Comparison of ENCODE assay signal across 8 cellular contexts in genomic region chr22:21559345-21560125, GRCh38. TPM values are rescaled to one million over a fixed set of nuclear protein-coding genes. Genes with fewer than 3 reads are reported as not detected.
DNase-seq lines count a peak whose midpoint lies in the region; ATAC-seq, FAIRE-seq and TF ChIP-seq lines count a peak whose summit lies in the region.
"Not testable (repeated sequence)": the region's sequence is repeated elsewhere in the genome, so short reads cannot be mapped to it uniquely, and the experiment has no call there.
"Had no signal": no experiment of that assay in that cellular context is flagged by ENCODE, and none has a peak within 500 bp of the region (broad histone marks: within the 10 kb centered on the region; RNA-seq: fewer than 3 reads in every experiment).

No MANE protein-coding gene starts in this region.

- CTCF ChIA-PET in K562 (lab: Yijun Ruan, JAX; ENCODE audit: low intra/inter-chr PET ratio) = not testable (repeated sequence)

- in situ Hi-C loops in K562 (cut with MboI) = loop anchor here (5.0 kb wide), 1 partner anchor 182 kb away; no protein-coding TSS in a partner anchor

- H2AFZ ChIP-seq in GM23338; K562 (ENCODE audit: low read depth, low read length): not testable (repeated sequence)

- POLR2A ChIA-PET in K562 (lab: Yijun Ruan, JAX) = not testable (repeated sequence)

- ATAC-seq in GM23338 = peak; percentile 87
- peak; percentile 29; the same call in 2 of the 3 replicates for ATAC-seq in SK-N-SH treated with all-trans-retinoic acid at 6 μM for 48 hours
- peak; percentile 26 for ATAC-seq in K562
- peak; percentile 25 to 35 for ATAC-seq in right cardiac atrium
- ATAC-seq in lung (ENCODE audit: insufficient read depth, low FRiP score) = peak; percentile 14
- peak; percentile 33 for ATAC-seq in stimulated activated naive CD8-positive, alpha-beta T cell treated with anti-CD3 and anti-CD28 coated beads, Interleukin-15, amount 100 ng/mL, for 72 hours

- H3K9ac ChIP-seq in K562 (ENCODE audit: insufficient read depth in 1 of 2, low read depth in 2 of 2, low read length in 2 of 2) = not testable (repeated sequence)

- H3K36me3 ChIP-seq in GM23338 (ENCODE audit: insufficient read depth); K562 (ENCODE audit: control insufficient read depth, insufficient read depth, low read length); lung (ENCODE audit: control insufficient read depth in 2 of 2, insufficient read depth in 2 of 2, low read length in 2 of 2); sigmoid colon: not testable (repeated sequence)

- not testable (repeated sequence) for H3K9me3 Mint-ChIP-seq in GM23338; stimulated activated naive CD8-positive, alpha-beta T cell treated with anti-CD3 and anti-CD28 coated beads, Interleukin-15, amount 100 ng/mL, for 72 hours

- not testable (repeated sequence) for H3K27ac Mint-ChIP-seq in GM23338; stimulated activated naive CD8-positive, alpha-beta T cell treated with anti-CD3 and anti-CD28 coated beads, Interleukin-15, amount 100 ng/mL, for 72 hours

- intact Hi-C loops in K562 (cut with micrococcal nuclease); right cardiac atrium (cut with DNase I); sigmoid colon (cut with DNase I): not testable (repeated sequence)

- not testable (repeated sequence) for H3K4me2 ChIP-seq in GM23338; K562 (ENCODE audit: insufficient read depth, low read length)

- not testable (repeated sequence) for H3K9me2 ChIP-seq in GM23338 (ENCODE audit: insufficient read depth)

- H3K36me3 Mint-ChIP-seq in GM23338 (ENCODE audit: low read depth) = not testable (repeated sequence)

- not testable (repeated sequence) for H3K27ac ChIP-seq in GM23338 (ENCODE audit: low read depth); K562 (ENCODE audit: extremely low read depth, low read depth, low read length); right cardiac atrium (ENCODE audit: low read length); lung (ENCODE audit: low read depth in 1 of 2, low read length in 1 of 2); sigmoid colon

- not testable (repeated sequence) for TF ChIP-seq CTCF in GM23338 (conservative IDR thresholded peaks at IDR 0.05; ENCODE audit: low read depth in 2 of 2); K562 (IDR thresholded peaks at IDR 0.05 in 2 of 3, conservative IDR thresholded peaks at IDR 0.05 in 1 of 3; ENCODE audit: insufficient read depth in 2 of 3, low read depth in 1 of 3, low read length in 3 of 3); lung (IDR thresholded peaks at IDR 0.05; ENCODE audit: control extremely low read depth, extremely low read depth); sigmoid colon (IDR thresholded peaks at IDR 0.05)

- not testable (repeated sequence) for BruUV-seq in K562 (replicated peaks; lab: Mats Ljungman, UMichigan)

- not testable (repeated sequence) for H3K27me3 Mint-ChIP-seq in GM23338 (ENCODE audit: insufficient read depth, low read depth, poor library complexity); stimulated activated naive CD8-positive, alpha-beta T cell treated with anti-CD3 and anti-CD28 coated beads, Interleukin-15, amount 100 ng/mL, for 72 hours

- not testable (repeated sequence) for H3K4me1 Mint-ChIP-seq in GM23338; stimulated activated naive CD8-positive, alpha-beta T cell treated with anti-CD3 and anti-CD28 coated beads, Interleukin-15, amount 100 ng/mL, for 72 hours

- H3K4me3 ChIP-seq in GM23338; K562; right cardiac atrium (ENCODE audit: low read length); lung; sigmoid colon: not testable (repeated sequence)

- 10% methylated on average over 6 of the region's 10 CpGs for WGBS in K562 (ENCODE audit: insufficient coverage, low coverage, missing lambda C conversion rate)
- WGBS in right cardiac atrium = 73% methylated on average over 5 of the region's 10 CpGs
- WGBS in lung, 2 donors = 49 to 67% methylated on average over 5 to 7 of the region's 10 CpGs
- WGBS in sigmoid colon, 2 donors = 72 to 82% methylated on average over 6 of the region's 10 CpGs

- not testable (repeated sequence) for FAIRE-seq in K562 (lab: Jason Lieb, UNC)

- TF ChIP-seq RAD21 in K562 (CRISPR knock-in tag; conservative IDR thresholded peaks at IDR 0.05 in 1 of 2, IDR thresholded peaks at IDR 0.05 in 1 of 2) = not testable (repeated sequence)

- H3K9me1 ChIP-seq in K562 (ENCODE audit: control insufficient read depth, insufficient read depth, low read length) = not testable (repeated sequence)

- not testable (repeated sequence) for H3K4me1 ChIP-seq in GM23338 (ENCODE audit: insufficient read depth); right cardiac atrium (ENCODE audit: control insufficient read depth, insufficient read depth, low read length); lung (ENCODE audit: control insufficient read depth in 2 of 2, insufficient read depth in 2 of 2, low read length in 2 of 2); sigmoid colon
- H3K4me1 ChIP-seq in K562 (replicated peaks in 1 of 2; ENCODE audit: control insufficient read depth in 2 of 2, insufficient read depth in 2 of 2, low read length in 2 of 2) = peaks cover 9 to 17% of the 10 kb centered on the region in 2 experiments

- TF ChIP-seq EP300 in K562 (IDR thresholded peaks at IDR 0.05; ENCODE audit: low read length); sigmoid colon (IDR thresholded peaks at IDR 0.05): not testable (repeated sequence)

- not testable (repeated sequence) for TF ChIP-seq POLR2A in K562 (conservative IDR thresholded peaks at IDR 0.05); sigmoid colon (IDR thresholded peaks at IDR 0.05)

- H3K9me3 ChIP-seq in K562 (replicated peaks; ENCODE audit: control insufficient read depth, insufficient read depth, low read depth, low read length); right cardiac atrium (ENCODE audit: control insufficient read depth, low read length); lung (ENCODE audit: control insufficient read depth in 2 of 2, insufficient read depth in 1 of 2, low read length in 1 of 2); sigmoid colon: not testable (repeated sequence)

- not testable (repeated sequence) for H3F3A ChIP-seq in GM23338 (replicated peaks; ENCODE audit: low read depth)

- not testable (repeated sequence) for H3K79me2 ChIP-seq in GM23338 (replicated peaks; ENCODE audit: insufficient read depth); K562 (ENCODE audit: control insufficient read depth, insufficient read depth, low read length)

- H3K4me3 Mint-ChIP-seq in GM23338; stimulated activated naive CD8-positive, alpha-beta T cell treated with anti-CD3 and anti-CD28 coated beads, Interleukin-15, amount 100 ng/mL, for 72 hours: not testable (repeated sequence)

- DNase-seq in GM23338 (ENCODE audit: low spot score); K562 (ENCODE audit: extremely low read depth in 1 of 4, low spot score in 3 of 4); right cardiac atrium; lung (ENCODE audit: low spot score); stimulated activated naive CD8-positive, alpha-beta T cell treated with anti-CD3 and anti-CD28 coated beads, Interleukin-15, amount 100 ng/mL, for 72 hours: not testable (repeated sequence)
- peak; percentile 20 for DNase-seq in sigmoid colon

- not testable (repeated sequence) for H4K20me1 ChIP-seq in GM23338 (replicated peaks; ENCODE audit: insufficient read depth); K562 (replicated peaks; ENCODE audit: control insufficient read depth, insufficient read depth, low read length)

- H3K27me3 ChIP-seq in GM23338 (ENCODE audit: insufficient read depth); K562 (ENCODE audit: control insufficient read depth in 2 of 2, insufficient read depth in 2 of 2, low read length in 2 of 2); right cardiac atrium (ENCODE audit: control insufficient read depth, insufficient read depth); lung (ENCODE audit: control insufficient read depth, insufficient read depth); sigmoid colon: not testable (repeated sequence)

RNA-seq across cellular contexts. Expression of gene UBE2L3, which starts 8.0 kb away (rescaled TPM):
- total RNA-seq in GM23338 (2014; rRNA removed; shearing (Covaris generic)) = 70.1 and 86.3 TPM in 2 replicates
- 123 and 136 TPM in 2 replicates for polyA plus RNA-seq in GM23338 (2016; fragmentation: Nextera tagmentation; extraction: Ambion mirVana)
- total RNA-seq in K562 (2011; cell fraction: chromatin; rRNA removed; ENCODE audit: low replicate concordance) = 76.2 and 94.2 TPM in 2 replicates
- 66.2 and 75.7 TPM in 2 replicates for total RNA-seq in K562 (2011; cell fraction: nucleolus; rRNA removed)
- 78.4 and 92.8 TPM in 2 replicates for total RNA-seq in K562 (2011; cell fraction: nucleoplasm; rRNA removed)
- 215 and 275 TPM in 2 replicates for total RNA-seq in K562 (2014; rRNA removed)
- total RNA-seq in K562 (2014; rRNA removed; fragmentation: Illumina TruSeq; extraction: Trizol) = 285 and 298 TPM in 2 replicates
- total RNA-seq in K562 (2015; rRNA removed; fragmentation: Illumina TruSeq; extraction: Trizol) = 335 and 354 TPM in 2 replicates
- 240 TPM in 2 replicates for total RNA-seq in K562 (2021)
- polyA plus RNA-seq in K562 (2011; rRNA removed) = 206 and 218 TPM in 2 replicates
- polyA plus RNA-seq in K562 (2011; cell fraction: cytosol; rRNA removed) = 145 and 195 TPM in 2 replicates
- 56.6 and 72.9 TPM in 2 replicates for polyA plus RNA-seq in K562 (2011; cell fraction: nucleus; rRNA removed)
- polyA plus RNA-seq in K562 (2012) = 253 and 378 TPM in 2 replicates
- polyA plus RNA-seq in K562 (2014; fragmentation: Illumina TruSeq; extraction: Trizol) = 493 and 580 TPM in 2 replicates
- polyA plus RNA-seq in K562 (2014; fragmentation: Nextera tagmentation; extraction: Ambion mirVana) = 100 to 1,000 TPM; 575 to 625 TPM
- polyA plus RNA-seq in K562 (2014; rRNA removed) = 266 and 269 TPM in 2 replicates
- polyA minus RNA-seq in K562 (2011; rRNA and poly(A)+ RNA removed) = 172 and 189 TPM in 2 replicates
- polyA minus RNA-seq in K562 (2011; cell fraction: cytosol; rRNA and poly(A)+ RNA removed) = 89.8 and 112 TPM in 2 replicates
- 25.2 and 45.9 TPM in 2 replicates for polyA minus RNA-seq in K562 (2011; cell fraction: nucleus; rRNA and poly(A)+ RNA removed)
- 10 to 100 TPM; 38.8 to 49.0 (median 44.7) TPM for total RNA-seq in right cardiac atrium
- 63.6 TPM for polyA plus RNA-seq in right cardiac atrium
- 10 to 100 TPM; 37.2 to 41.6 TPM for total RNA-seq in lung
- 10 to 100 TPM; 46.3 to 63.0 TPM for polyA plus RNA-seq in lung
- total RNA-seq in sigmoid colon = 10 to 100 TPM; 36.1 to 50.7 (median 43.3) TPM
- 10 to 100 TPM; 63.7 to 87.2 (median 71.0) TPM for polyA plus RNA-seq in sigmoid colon

RNA-seq across cellular contexts. Expression of gene RIMBP3C, which starts 8.3 kb away (rescaled TPM):
- 1.1 and 1.6 TPM in 2 replicates for total RNA-seq in GM23338 (2014; rRNA removed; shearing (Covaris generic))
- polyA plus RNA-seq in GM23338 (2016; fragmentation: Nextera tagmentation; extraction: Ambion mirVana) = 0.03 TPM in 1 of 2 replicates, not detected in the other
- 0.79 and 1.6 TPM in 2 replicates for total RNA-seq in K562 (2011; cell fraction: chromatin; rRNA removed; ENCODE audit: low replicate concordance)
- total RNA-seq in K562 (2011; cell fraction: nucleolus; rRNA removed) = 2.1 and 2.3 TPM in 2 replicates
- total RNA-seq in K562 (2011; cell fraction: nucleoplasm; rRNA removed) = 1.0 TPM in 1 of 2 replicates, not detected in the other
- 0.65 and 0.77 TPM in 2 replicates for total RNA-seq in K562 (2014; rRNA removed)
- total RNA-seq in K562 (2014; rRNA removed; fragmentation: Illumina TruSeq; extraction: Trizol) = 0.06 and 0.15 TPM in 2 replicates
- 0.25 and 0.34 TPM in 2 replicates for total RNA-seq in K562 (2015; rRNA removed; fragmentation: Illumina TruSeq; extraction: Trizol)
- 0.89 and 0.98 TPM in 2 replicates for total RNA-seq in K562 (2021)
- polyA plus RNA-seq in K562 (2011; rRNA removed) = 0.13 and 0.19 TPM in 2 replicates
- 0.06 TPM in 1 of 2 replicates, not detected in the other for polyA plus RNA-seq in K562 (2011; cell fraction: cytosol; rRNA removed)
- polyA plus RNA-seq in K562 (2011; cell fraction: nucleus; rRNA removed) = 0.16 and 0.41 TPM in 2 replicates
- 0.75 and 0.85 TPM in 2 replicates for polyA plus RNA-seq in K562 (2012)
- 0.09 and 0.26 TPM in 2 replicates for polyA plus RNA-seq in K562 (2014; fragmentation: Illumina TruSeq; extraction: Trizol)
- polyA plus RNA-seq in K562 (2014; fragmentation: Nextera tagmentation; extraction: Ambion mirVana) = not detected
- 0.17 TPM in 1 of 2 replicates, not detected in the other for polyA plus RNA-seq in K562 (2014; rRNA removed)
- polyA minus RNA-seq in K562 (2011; rRNA and poly(A)+ RNA removed) = 0.60 and 0.90 TPM in 2 replicates
- polyA minus RNA-seq in K562 (2011; cell fraction: cytosol; rRNA and poly(A)+ RNA removed) = 1.2 and 2.5 TPM in 2 replicates
- 2.3 and 4.4 TPM in 2 replicates for polyA minus RNA-seq in K562 (2011; cell fraction: nucleus; rRNA and poly(A)+ RNA removed)
- under 1 TPM in 2 of 4 donors, not detected in 2; 0.18 to 0.23 TPM for total RNA-seq in right cardiac atrium
- polyA plus RNA-seq in right cardiac atrium = 0.02 TPM
- under 1 TPM in 1 of 2 donors, not detected in 1; 0.40 TPM for total RNA-seq in lung
- polyA plus RNA-seq in lung = under 1 TPM; 0.05 to 0.10 TPM
- under 1 TPM in 1 of 4 donors, not detected in 3; 0.14 TPM for total RNA-seq in sigmoid colon
- under 1 TPM in 1 of 3 donors, not detected in 2; 0.10 TPM for polyA plus RNA-seq in sigmoid colon
- total RNA-seq: HT-29 had no signal

Comparison
In these comparisons a context has a peak if more than half of its experiments do, and no peak if none do; other contexts are left out.
1. ATAC-seq: peak in every context shown above with its lines; median percentile 87 in GM23338; 33 in stimulated activated naive CD8-positive, alpha-beta T cell treated with anti-CD3 and anti-CD28 coated beads, Interleukin-15, amount 100 ng/mL, for 72 hours; 30 in right cardiac atrium; 29 in SK-N-SH treated with all-trans-retinoic acid at 6 μM for 48 hours; 26 in K562; 14 in lung.